16 cellular contexts compared by ENCODE assay signal in the genomic region with DNA sequence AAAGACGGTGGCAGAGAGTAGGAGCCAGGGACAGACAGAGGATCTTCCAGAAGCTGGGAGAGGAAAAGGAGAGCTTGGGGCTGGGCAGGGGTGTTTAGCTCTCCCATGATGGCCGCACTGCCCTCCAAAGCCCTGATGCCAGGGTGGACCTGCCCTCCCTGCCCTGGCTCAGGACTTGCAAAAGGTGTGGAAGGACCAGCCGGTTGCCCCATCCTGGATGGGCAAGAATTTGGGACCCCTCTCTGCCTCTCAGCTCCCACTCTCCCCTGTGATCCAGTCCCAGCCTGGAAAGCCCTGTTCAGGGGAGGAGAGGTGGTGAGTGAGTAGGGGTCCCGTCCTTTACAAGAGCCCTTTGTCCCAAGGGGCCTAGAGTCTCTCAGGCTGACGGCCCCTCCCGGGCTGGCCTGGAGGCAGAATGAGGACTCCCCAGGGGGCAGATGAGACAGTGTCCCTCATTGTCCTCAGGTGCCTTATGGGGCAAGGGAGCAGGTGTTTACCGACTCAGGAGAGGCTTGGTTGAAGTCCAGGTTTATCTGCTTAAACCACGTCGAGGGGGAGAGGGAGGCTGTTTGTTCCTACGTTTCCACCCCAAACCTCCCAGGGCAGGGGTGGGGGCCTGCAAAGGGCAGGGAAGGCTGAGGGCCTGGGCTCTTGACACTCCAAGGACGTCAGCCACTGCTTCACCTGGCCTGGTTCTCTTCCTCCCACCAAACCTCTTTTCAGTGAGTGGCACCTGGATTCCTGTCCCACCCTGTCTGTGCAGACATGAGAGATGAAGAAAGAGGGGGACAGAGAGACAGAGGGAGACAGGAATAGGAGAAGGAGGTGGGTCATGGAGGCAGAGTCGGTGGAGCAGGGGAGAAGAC. TPM values are rescaled to one million over a fixed set of nuclear protein-coding genes. Genes with fewer than 3 reads are reported as not detected.
DNase-seq lines count a peak whose midpoint lies in the region; ATAC-seq and TF ChIP-seq lines count a peak whose summit lies in the region.
"Had no signal": no experiment of that assay in that cellular context is flagged by ENCODE, and none has a peak within 500 bp of the region (broad histone marks: within the 10 kb centered on the region; RNA-seq: fewer than 3 reads in every experiment).

No MANE protein-coding gene starts in this region.

- H3K4me1 ChIP-seq in body of pancreas (peaks cover 33% of the 10 kb centered on the region), muscle layer of colon (ENCODE audit: insufficient read depth, low read length) (peaks cover 51% of the 10 kb centered on the region), upper lobe of right lung (peaks cover 45% of the 10 kb centered on the region)

- DNase-seq in NCI-H526 (lab: John Stamatoyannopoulos, UW), result peak; percentile 38 to 46
- no peak for DNase-seq in NCI-H526 treated with DMSO at 0.1 percent for 48 hours (lab: John Stamatoyannopoulos, UW)
- DNase-seq in body of pancreas, result no peak
- DNase-seq in upper lobe of right lung, result peak; percentile 79
- DNase-seq in effector CD8-positive, alpha-beta T cell (lab: John Stamatoyannopoulos, UW), result no peak
- DNase-seq: 8988T; activated CD4-positive, alpha-beta T cell treated with anti-CD3 and anti-CD28 coated beads, Interleukin-2, amount 50 U/mL, for 48 hours; activated gamma-delta T cell treated with Interleukin-2 at 50 U/mL for 16 hours; Caco-2; caudate nucleus; midbrain had no signal

- peak overlapping the region; percentile 53 to 83 (median 68) for H3K27ac ChIP-seq in body of pancreas
- H3K27ac ChIP-seq in muscle layer of colon (ENCODE audit: low read depth, low read length), result peak overlapping the region; percentile 57
- peak overlapping the region; percentile 87 for H3K27ac ChIP-seq in upper lobe of right lung

- H3K36me3 ChIP-seq in body of pancreas (replicated peaks in 1 of 2; ENCODE audit: insufficient read depth in 1 of 2, low read depth in 2 of 2) (no peaks in the 10 kb centered on the region), muscle layer of colon (ENCODE audit: insufficient read depth, low read length) (no peaks in the 10 kb centered on the region), upper lobe of right lung (no peaks in the 10 kb centered on the region)

- no peak for TF ChIP-seq POLR2A in body of pancreas (IDR thresholded peaks at IDR 0.05)

- TF ChIP-seq CTCF in body of pancreas (IDR thresholded peaks at IDR 0.05) (no peak), upper lobe of right lung (IDR thresholded peaks at IDR 0.05) (no peak)

- no peaks in the 10 kb centered on the region for H3K27me3 ChIP-seq in body of pancreas
- no peaks in the 10 kb centered on the region for H3K27me3 ChIP-seq in muscle layer of colon (ENCODE audit: control insufficient read depth in 1 of 2, insufficient read depth in 2 of 2, low read length in 2 of 2)
- no peaks in the 10 kb centered on the region for H3K27me3 ChIP-seq in upper lobe of right lung

- WGBS in body of pancreas, 2 donors, result 45 to 48% methylated on average over 8 to 11 of the region's 12 CpGs

- H3K9ac ChIP-seq in muscle layer of colon (ENCODE audit: low read length), result peak overlapping the region; percentile 15

- no peaks in the 10 kb centered on the region for H3K9me3 ChIP-seq in body of pancreas
- H3K9me3 ChIP-seq in muscle layer of colon (ENCODE audit: low read length), result no peaks in the 10 kb centered on the region
- no peaks in the 10 kb centered on the region for H3K9me3 ChIP-seq in upper lobe of right lung
- H3K9me3 ChIP-seq: Caco-2 had no signal

- H3K4me3 ChIP-seq in body of pancreas, result no peak overlapping the region
- H3K4me3 ChIP-seq in muscle layer of colon (ENCODE audit: low read depth in 1 of 2, low read length in 2 of 2), result no peak overlapping the region
- H3K4me3 ChIP-seq in upper lobe of right lung, result no peak overlapping the region

- ATAC-seq in body of pancreas, result no peak
- ATAC-seq in upper lobe of right lung, result peak; percentile 45
- ATAC-seq in HG02840 (IDR thresholded peaks at IDR 0.05; ENCODE audit: low FRiP score, unreplicated experiment), result no peak
- ATAC-seq in GM21528 (IDR thresholded peaks at IDR 0.05; ENCODE audit: low FRiP score, unreplicated experiment), result no peak

- intact Hi-C loops in body of pancreas (cut with DNase I), result no loop called here
- intact Hi-C loops in upper lobe of right lung (cut with DNase I), result no loop called here

RNA-seq across cellular contexts. Expression of gene ITGA3, which starts 19.2 kb away (rescaled TPM):
- total RNA-seq in body of pancreas (10 to 100 TPM; 31.0 to 36.3 TPM), upper lobe of right lung (212 TPM)

RNA-seq across cellular contexts. Expression of gene DLX3, which starts 41.7 kb away (rescaled TPM):
- not detected for total RNA-seq in body of pancreas
- 0.69 TPM for total RNA-seq in upper lobe of right lung
- total RNA-seq: NCI-H460, Right ventricle myocardium inferior had no signal

RNA-seq across cellular contexts. Expression of gene PDK2, which starts 58.5 kb away (rescaled TPM):
- total RNA-seq in body of pancreas (100 to 1,000 TPM in 1 of 2 donors, 10 to 100 TPM in 1; 27.0 to 119 TPM), upper lobe of right lung (30.2 TPM)

Comparison
In these comparisons a context has a peak if more than half of its experiments do, and no peak if none do; other contexts are left out.
1. DNase-seq: peak in NCI-H526 (2 of 2) and upper lobe of right lung (single experiment); none in NCI-H526 treated with DMSO at 0.1 percent for 48 hours (single experiment), body of pancreas (0 of 4) and effector CD8-positive, alpha-beta T cell (single experiment).
2. Peak in every context shown above with its lines, with median percentiles within 50 percentile points of each other: H3K27ac ChIP-seq.